ENCODE assay signal across 8 cellular contexts in genomic region chr10:94546058-94546595, GRCh38. TPM values are rescaled to one million over a fixed set of nuclear protein-coding genes. Genes with fewer than 3 reads are reported as not detected.
DNase-seq lines count a peak whose midpoint lies in the region.

No MANE protein-coding gene starts in this region.

- H3K9me3 ChIP-seq in adipocyte (ENCODE audit: control insufficient read depth, low read length) (no peaks in the 10 kb centered on the region), iPS DF 6.9 (ENCODE audit: control insufficient read depth, insufficient read depth, low read length) (no peaks in the 10 kb centered on the region), skeletal muscle satellite cell (replicated peaks; ENCODE audit: low read length) (no peaks in the 10 kb centered on the region)

- no peak overlapping the region for H3K27ac ChIP-seq in iPS DF 6.9 (ENCODE audit: low read length)

- H3K4me1 ChIP-seq in adipocyte (ENCODE audit: control insufficient read depth, insufficient read depth, low read length) = peaks cover 10% of the 10 kb centered on the region
- no peaks in the 10 kb centered on the region for H3K4me1 ChIP-seq in iPS DF 6.9 (ENCODE audit: control insufficient read depth, insufficient read depth, low read length)
- H3K4me1 ChIP-seq in skeletal muscle satellite cell (ENCODE audit: control insufficient read depth, insufficient read depth, low read length) = peaks cover 8% of the 10 kb centered on the region

- H3K27me3 ChIP-seq in adipocyte (replicated peaks; ENCODE audit: control insufficient read depth, insufficient read depth, low read length) (no peaks in the 10 kb centered on the region), iPS DF 6.9 (ENCODE audit: control insufficient read depth, insufficient read depth, low read length) (no peaks in the 10 kb centered on the region), skeletal muscle satellite cell (ENCODE audit: control insufficient read depth, insufficient read depth, low read length) (no peaks in the 10 kb centered on the region)

- peak overlapping the region; percentile 84 for H3K4me2 ChIP-seq in skeletal muscle satellite cell (ENCODE audit: low read length)

- peak overlapping the region; percentile 85 for H3K9ac ChIP-seq in adipocyte (ENCODE audit: low read length)
- H3K9ac ChIP-seq in skeletal muscle satellite cell (ENCODE audit: low read depth, low read length) = peak overlapping the region; percentile 86

- H3K36me3 ChIP-seq in adipocyte (ENCODE audit: control insufficient read depth, insufficient read depth, low read length, severe bottlenecking) (no peaks in the 10 kb centered on the region), iPS DF 6.9 (ENCODE audit: control insufficient read depth, insufficient read depth, low read length) (no peaks in the 10 kb centered on the region), skeletal muscle satellite cell (ENCODE audit: insufficient read depth, low read length) (no peaks in the 10 kb centered on the region)

- WGBS in iPS DF 6.9 (ENCODE audit: insufficient coverage, insufficient read length) = no CpG with 5 or more reads among the region's 21 CpGs

- peak overlapping the region; percentile 88 for H3K4me3 ChIP-seq in adipocyte (ENCODE audit: low read length)
- peak overlapping the region; percentile 87 for H3K4me3 ChIP-seq in iPS DF 6.9 (ENCODE audit: low read length)
- peak overlapping the region; percentile 86 for H3K4me3 ChIP-seq in skeletal muscle satellite cell (ENCODE audit: low read length)

- DNase-seq in NCI-H2029 (lab: John Stamatoyannopoulos, UW) (peak; percentile 4), NCI-H2029 treated with DMSO at 0.1 percent for 48 hours (lab: John Stamatoyannopoulos, UW) (no peak), HCEC 1CT (peak; percentile 22), NCI-H146 treated with DMSO at 0.1 percent for 48 hours (lab: John Stamatoyannopoulos, UW; ENCODE audit: unreplicated experiment) (peak; percentile 43), adipocyte (ENCODE audit: low read depth) (peak; percentile 50), iPS DF 6.9 (ENCODE audit: low read depth, low spot score) (no peak), mucosa of gallbladder (ENCODE audit: low spot score) (no peak)

RNA-seq across cellular contexts. Expression of gene HELLS, which starts 0.5 kb away (rescaled TPM):
- 23.4 and 41.1 TPM in 2 replicates for total RNA-seq in skeletal muscle satellite cell (2012; rRNA removed)
- total RNA-seq in mucosa of gallbladder = 7.1 TPM

Comparison
In these comparisons a context has a peak if more than half of its experiments do, and no peak if none do; other contexts are left out.
1. DNase-seq: peak in NCI-H2029 (single experiment), HCEC 1CT (single experiment), NCI-H146 treated with DMSO at 0.1 percent for 48 hours (single experiment) and adipocyte (single experiment); none in NCI-H2029 treated with DMSO at 0.1 percent for 48 hours (single experiment), iPS DF 6.9 (single experiment) and mucosa of gallbladder (single experiment).
2. Peak in every context shown above with its lines, with median percentiles within 50 percentile points of each other: H3K4me3 ChIP-seq.